Comparison of ENCODE assay signal across 8 cellular contexts in genomic region chr1:201877877-201878339, GRCh38. TPM values are rescaled to one million over a fixed set of nuclear protein-coding genes. Genes with fewer than 3 reads are reported as not detected.
DNase-seq lines count a peak whose midpoint lies in the region; ATAC-seq, FAIRE-seq and TF ChIP-seq lines count a peak whose summit lies in the region.

No MANE protein-coding gene starts in this region.

- FAIRE-seq in urothelium cell line (lab: Jason Lieb, UNC), result no peak

- H3K4me3 ChIP-seq in GM12875 (ENCODE audit: low read depth, low read length) (no peak overlapping the region), right lobe of liver (no peak overlapping the region)

- 40% methylated on average over 4 of the region's 6 CpGs for WGBS in right lobe of liver (ENCODE audit: insufficient coverage, low coverage, low lambda C conversion rate, missing lambda C conversion rate)

- TF ChIP-seq POLR2A in right lobe of liver (IDR thresholded peaks at IDR 0.05), result no peak

- H3K4me1 ChIP-seq in right lobe of liver, result peaks cover 0 to 11% (median 0%) of the 10 kb centered on the region in 4 donors

- H3K27ac ChIP-seq in right lobe of liver, result no peak overlapping the region

- TF ChIP-seq CTCF in GM12875 (IDR thresholded peaks at IDR 0.05; ENCODE audit: borderline replicate concordance, insufficient read depth, low read depth, low read length) (peak; percentile 63; the same call in 1 of the 2 replicates), right lobe of liver (IDR thresholded peaks at IDR 0.05) (peak; percentile 39 to 65 (median 62))

- intact Hi-C loops in right lobe of liver (cut with DNase I), result no loop called here

- H3K9me3 ChIP-seq in right lobe of liver, result no peaks in the 10 kb centered on the region

- ATAC-seq in right lobe of liver, result peak; percentile 64 to 72 (median 68)

- DNase-seq in AG20443 (ENCODE audit: low spot score), result peak; percentile 67
- DNase-seq in NCI-H82 treated with DMSO at 0.1 percent for 48 hours (lab: John Stamatoyannopoulos, UW; ENCODE audit: unreplicated experiment), result peak; percentile 33
- peak; percentile 47 for DNase-seq in cerebellum (ENCODE audit: low spot score)
- no peak for DNase-seq in right lobe of liver
- peak; percentile 52 for DNase-seq in urothelium cell line (ENCODE audit: low spot score)
- no peak for DNase-seq in stimulated activated CD4-positive, alpha-beta T cell treated with anti-CD3 and anti-CD28 coated beads, Interleukin-12 subunit alpha, Interleukin-12 subunit beta, amount 100 ng/mL, for 4 hours
- DNase-seq in NCI-H128 (lab: John Stamatoyannopoulos, UW; ENCODE audit: unreplicated experiment), result no peak

- peaks cover 0 to 9% (median under 1%) of the 10 kb centered on the region in 4 donors for H3K36me3 ChIP-seq in right lobe of liver

- H3K27me3 ChIP-seq in right lobe of liver, result no peaks in the 10 kb centered on the region

RNA-seq across cellular contexts. Expression of gene SHISA4, which starts 10.8 kb away (rescaled TPM):
- 22.0 TPM for total RNA-seq in cerebellum
- total RNA-seq in right lobe of liver, result 1 to 10 TPM; 2.5 to 8.1 (median 4.8) TPM

RNA-seq across cellular contexts. Expression of gene IPO9, which starts 49.0 kb away (rescaled TPM):
- total RNA-seq in cerebellum (64.6 TPM), right lobe of liver (10 to 100 TPM; 10.3 to 21.7 (median 19.1) TPM)

Comparison
In these comparisons a context has a peak if more than half of its experiments do, and no peak if none do; other contexts are left out.
1. DNase-seq: peak in AG20443 (single experiment), NCI-H82 treated with DMSO at 0.1 percent for 48 hours (single experiment), cerebellum (single experiment) and urothelium cell line (single experiment); none in right lobe of liver (0 of 3), stimulated activated CD4-positive, alpha-beta T cell treated with anti-CD3 and anti-CD28 coated beads, Interleukin-12 subunit alpha, Interleukin-12 subunit beta, amount 100 ng/mL, for 4 hours (single experiment) and NCI-H128 (single experiment).